29 cellular contexts compared by ENCODE assay signal in the genomic region with DNA sequence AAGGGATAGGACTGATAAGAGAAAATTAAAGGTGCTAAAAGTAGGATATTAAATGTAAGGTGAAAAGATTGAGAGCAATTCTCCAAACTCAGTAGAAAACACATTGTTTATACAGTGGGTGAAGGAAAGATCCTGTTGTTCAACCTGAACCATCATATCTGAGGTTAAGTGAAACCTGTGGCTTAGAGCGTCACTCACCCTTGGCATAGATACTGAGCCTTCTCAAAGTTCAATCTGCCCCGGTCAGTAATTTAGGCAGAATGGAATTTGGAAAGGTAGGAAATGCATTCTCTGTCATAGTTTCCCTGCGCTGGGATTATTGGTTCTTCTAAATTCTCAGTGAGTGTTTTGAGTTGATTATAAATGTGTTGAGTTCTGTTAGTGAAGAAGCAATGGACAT.
"Had no signal": no experiment of that assay in that cellular context is flagged by ENCODE, and none has a peak within 500 bp of the region (broad histone marks: within the 10 kb centered on the region; RNA-seq: fewer than 3 reads in every experiment).

No MANE protein-coding gene starts in this region.

- H3K4me3 ChIP-seq: neural progenitor cell, ovary, prostate gland, right atrium auricular region, skin epidermis, smooth muscle cell, spleen, stomach, thoracic aorta, thyroid gland, tibial nerve, upper lobe of left lung, uterus had no signal

- H3K36me3 ChIP-seq: neural progenitor cell, ovary, prostate gland, right atrium auricular region, spleen, stomach, thoracic aorta, thyroid gland, tibial nerve, upper lobe of left lung, uterus had no signal

- H3K4me1 Mint-ChIP-seq: naive thymus-derived CD4-positive, alpha-beta T cell; natural killer cell; neural progenitor cell; stimulated activated memory B cell treated with anti-CD40 and anti-IgM and Interleukin-4, amounts not matched to agents 10 μg/mL and 1 μg/mL and 100 μg/mL, for 72 hours had no signal

- H3K27ac Mint-ChIP-seq: naive thymus-derived CD4-positive, alpha-beta T cell; natural killer cell; nephron; neural progenitor cell; stimulated activated memory B cell treated with anti-CD40 and anti-IgM and Interleukin-4, amounts not matched to agents 10 μg/mL and 1 μg/mL and 100 μg/mL, for 72 hours; stimulated activated naive CD8-positive, alpha-beta T cell treated with anti-CD3 and anti-CD28 coated beads, Interleukin-15, Interleukin-2, amounts not matched to agents 100 ng/mL and 50 ng/mL, for 24 hours had no signal

- H3K27me3 ChIP-seq: neural progenitor cell, ovary, right atrium auricular region, spleen, stomach, thyroid gland, tibial nerve, upper lobe of left lung, uterus had no signal

- H3K27me3 Mint-ChIP-seq: naive thymus-derived CD4-positive, alpha-beta T cell; stimulated activated memory B cell treated with anti-CD40 and anti-IgM and Interleukin-4, amounts not matched to agents 10 μg/mL and 1 μg/mL and 100 μg/mL, for 72 hours; stimulated activated naive CD8-positive, alpha-beta T cell treated with anti-CD3 and anti-CD28 coated beads, Interleukin-15, Interleukin-2, amounts not matched to agents 100 ng/mL and 50 ng/mL, for 24 hours had no signal

- H3K4me2 ChIP-seq: neural progenitor cell, smooth muscle cell had no signal

- DNase-seq: naive thymus-derived CD4-positive, alpha-beta T cell; natural killer cell; occipital lobe; ovary; posterior cingulate gyrus; retina; spleen; stimulated activated CD4-positive, alpha-beta T cell treated with anti-CD3 and anti-CD28 coated beads, Interleukin-12 subunit alpha, Interleukin-12 subunit beta, amount 100 ng/mL, for 4 hours; stimulated activated CD4-positive, alpha-beta T cell treated with anti-CD3 and anti-CD28 coated beads, Interleukin-1b, Interleukin-23, amount 100 ng/mL, for 48 hours; stimulated activated CD4-positive, alpha-beta T cell treated with anti-CD3 and anti-CD28 coated beads, Interleukin-4, amount 100 ng/mL, for 1 hour; stimulated activated CD4-positive, alpha-beta T cell treated with anti-CD3 and anti-CD28 coated beads, Interleukin-4, amount 100 ng/mL, for 4 hours; stimulated activated CD8-positive, alpha-beta memory T cell treated with anti-CD3 and anti-CD28 coated beads, Interleukin-4, amount 100 ng/mL, for 48 hours; stimulated activated naive CD4-positive, alpha-beta T cell; stomach; thyroid gland; upper lobe of left lung; uterus had no signal

- H3K9ac ChIP-seq: neural progenitor cell, parathyroid adenoma had no signal

- H3K9me3 ChIP-seq: ovary, prostate gland, right atrium auricular region, spleen, stomach, thoracic aorta, thyroid gland, tibial nerve, upper lobe of left lung, uterus had no signal

- H3K27ac ChIP-seq: neural progenitor cell, ovary, parathyroid adenoma, prostate gland, right atrium auricular region, skin epidermis, spleen, stomach, thoracic aorta, thyroid gland, tibial nerve, upper lobe of left lung, uterus had no signal

- H2AFZ ChIP-seq: neural progenitor cell, parathyroid adenoma had no signal

- H3K9me3 Mint-ChIP-seq: nephron; neural progenitor cell; stimulated activated memory B cell treated with anti-CD40 and anti-IgM and Interleukin-4, amounts not matched to agents 10 μg/mL and 1 μg/mL and 100 μg/mL, for 72 hours had no signal

- H3K4me3 Mint-ChIP-seq: naive thymus-derived CD4-positive, alpha-beta T cell; natural killer cell; nephron; neural progenitor cell; stimulated activated memory B cell treated with anti-CD40 and anti-IgM and Interleukin-4, amounts not matched to agents 10 μg/mL and 1 μg/mL and 100 μg/mL, for 72 hours; stimulated activated naive CD8-positive, alpha-beta T cell treated with anti-CD3 and anti-CD28 coated beads, Interleukin-15, Interleukin-2, amounts not matched to agents 100 ng/mL and 50 ng/mL, for 24 hours had no signal

- H3K36me3 Mint-ChIP-seq: naive thymus-derived CD4-positive, alpha-beta T cell; natural killer cell; neural progenitor cell; stimulated activated memory B cell treated with anti-CD40 and anti-IgM and Interleukin-4, amounts not matched to agents 10 μg/mL and 1 μg/mL and 100 μg/mL, for 72 hours had no signal

- H3K79me2 ChIP-seq: parathyroid adenoma had no signal

- H3K4me1 ChIP-seq: parathyroid adenoma, prostate gland, right atrium auricular region, spleen, thyroid gland, tibial nerve, upper lobe of left lung, uterus had no signal

- ATAC-seq: naive thymus-derived CD4-positive, alpha-beta T cell; natural killer cell; sciatic nerve; stimulated activated memory B cell treated with anti-CD40 and anti-IgM and Interleukin-4, amounts not matched to agents 10 μg/mL and 1 μg/mL and 100 μg/mL, for 72 hours had no signal
